18 cellular contexts compared by ENCODE assay signal in genomic region chr13:62920181-62920580, GRCh38.
"Had no signal": no experiment of that assay in that cellular context is flagged by ENCODE, and none has a peak within 500 bp of the region (broad histone marks: within the 10 kb centered on the region; RNA-seq: fewer than 3 reads in every experiment).

No MANE protein-coding gene starts in this region.

- H3K27me3 ChIP-seq: heart right ventricle, right atrium auricular region, sigmoid colon, thyroid gland had no signal

- DNase-seq: effector CD4-positive, alpha-beta T cell; endodermal cell; heart right ventricle; hypothalamus; islet precursor cell; mammary epithelial cell; natural killer cell; sigmoid colon; stimulated activated CD4-positive, alpha-beta T cell treated with anti-CD3 and anti-CD28 coated beads, Interleukin-2, amount 100 ng/mL, for 24 hours; stimulated activated CD4-positive, alpha-beta T cell treated with anti-CD3 and anti-CD28 coated beads, Interleukin-4, amount 100 ng/mL, for 4 hours; stimulated activated naive CD4-positive, alpha-beta T cell treated with Interleukin-2 at 50 U/mL for 16 hours; thyroid gland had no signal

- H3K4me3 Mint-ChIP-seq: endodermal cell, natural killer cell, neural crest cell, type B pancreatic cell had no signal

- H3K36me3 Mint-ChIP-seq: natural killer cell, type B pancreatic cell had no signal

- H3K36me3 ChIP-seq: heart right ventricle, right atrium auricular region, sigmoid colon, thyroid gland had no signal

- H3K9me3 Mint-ChIP-seq: endodermal cell, neural crest cell, type B pancreatic cell had no signal

- H3K27ac ChIP-seq: coronary artery, heart right ventricle, right atrium auricular region, sigmoid colon, thyroid gland had no signal

- H3K4me3 ChIP-seq: coronary artery, heart right ventricle, right atrium auricular region, sigmoid colon, skin epidermis, thyroid gland had no signal

- H3K27me3 Mint-ChIP-seq: type B pancreatic cell had no signal

- H3K4me1 ChIP-seq: heart right ventricle, right atrium auricular region, sigmoid colon, thyroid gland had no signal

- H3K27ac Mint-ChIP-seq: endodermal cell, natural killer cell, type B pancreatic cell had no signal

- ATAC-seq: heart right ventricle, left lobe of liver, natural killer cell had no signal

- H3K9me3 ChIP-seq: sigmoid colon, thyroid gland had no signal

- H3K4me1 Mint-ChIP-seq: endodermal cell, natural killer cell, neural crest cell had no signal
